11 cellular contexts compared by ENCODE assay signal in the genomic region with DNA sequence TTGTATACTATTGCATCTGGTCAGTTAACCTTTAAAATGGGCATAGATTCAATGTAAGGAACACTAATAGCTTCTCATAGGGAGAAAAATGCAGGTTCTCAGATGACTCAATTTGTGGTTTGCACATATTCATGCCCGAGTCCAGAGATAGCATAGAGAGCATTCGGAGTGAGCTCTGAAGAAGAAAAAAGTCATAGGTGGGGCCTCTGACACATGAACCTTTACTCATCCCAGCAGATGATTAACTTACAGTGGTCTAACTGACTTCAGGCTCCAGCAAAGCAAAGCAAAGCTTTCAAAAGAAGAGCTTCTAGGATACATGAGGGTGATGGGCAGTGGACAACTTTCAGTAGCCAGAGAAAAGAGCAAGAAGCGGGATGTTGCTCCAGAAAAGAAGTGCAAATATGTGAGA. TPM values are rescaled to one million over a fixed set of nuclear protein-coding genes. Genes with fewer than 3 reads are reported as not detected.
DNase-seq lines count a peak whose midpoint lies in the region; ATAC-seq, FAIRE-seq and TF ChIP-seq lines count a peak whose summit lies in the region.
"Had no signal": no experiment of that assay in that cellular context is flagged by ENCODE, and none has a peak within 500 bp of the region (broad histone marks: within the 10 kb centered on the region; RNA-seq: fewer than 3 reads in every experiment).

No MANE protein-coding gene starts in this region.

- TF ChIP-seq RAD21 in K562 (CRISPR knock-in tag; conservative IDR thresholded peaks at IDR 0.05 in 1 of 2, IDR thresholded peaks at IDR 0.05 in 1 of 2) = no peak

- WGBS in K562 (ENCODE audit: insufficient coverage, low coverage, missing lambda C conversion rate) = 15% methylated on average over 3 of the region's 3 CpGs

- H3K4me1 ChIP-seq in K562 (replicated peaks in 1 of 2; ENCODE audit: control insufficient read depth in 2 of 2, insufficient read depth in 2 of 2, low read length in 2 of 2) (peaks cover 8 to 42% of the 10 kb centered on the region in 2 experiments), left ventricle myocardium inferior (peaks cover 25% of the 10 kb centered on the region)

- intact Hi-C loops in K562 (cut with micrococcal nuclease) = loop anchor here (5.0 kb wide), 2 partner anchors 132 to 228 kb away; partner anchors contain the start of gene HMGN4
- intact Hi-C loops in left ventricle myocardium inferior (cut with micrococcal nuclease) = no loop called here

- POLR2A ChIA-PET in K562 (lab: Yijun Ruan, JAX) = interaction anchor here (0.6 to 5.3 kb wide), 24 partner anchors 11 to 284 kb away, joined by 3 to 130 read pairs (median 6); a partner anchor contains a TSS
- POLR2A ChIA-PET in GM10248 (lab: Yijun Ruan, JAX) = interaction anchor here (0.9 to 1.5 kb wide), 5 partner anchors 25 to 266 kb away, joined by 3 to 8 read pairs (median 4); a partner anchor contains a TSS

- H3K4me3 ChIP-seq in K562 = 0 out of 2 replicates have a peak overlapping the region, but pooled peaks have one; percentile 6
- no peak overlapping the region for H3K4me3 ChIP-seq in H7 (ENCODE audit: insufficient read depth, low read depth, low read length)
- H3K4me3 ChIP-seq in left ventricle myocardium inferior = no peak overlapping the region
- H3K4me3 ChIP-seq: lung had no signal

- no peaks in the 10 kb centered on the region for H3K27me3 Mint-ChIP-seq in IgD-negative memory B cell

- H3K36me3 Mint-ChIP-seq in IgD-negative memory B cell = peaks cover 5% of the 10 kb centered on the region

- peak; percentile 70 for FAIRE-seq in K562 (lab: Jason Lieb, UNC)

- peaks cover 32 to 46% (median 37%) of the 10 kb centered on the region in 3 donors for H3K4me1 Mint-ChIP-seq in IgD-negative memory B cell

- H3K9me3 ChIP-seq in K562 (replicated peaks; ENCODE audit: control insufficient read depth, insufficient read depth, low read depth, low read length) = no peaks in the 10 kb centered on the region
- no peaks in the 10 kb centered on the region for H3K9me3 ChIP-seq in left ventricle myocardium inferior (replicated peaks)

- peak overlapping the region in 1 of 2 experiments; percentile 42; a peak in 2 of 4 replicates for H3K9ac ChIP-seq in K562 (ENCODE audit: insufficient read depth in 1 of 2, low read depth in 2 of 2, low read length in 2 of 2)

- CTCF ChIA-PET in K562 (lab: Yijun Ruan, JAX; ENCODE audit: low intra/inter-chr PET ratio) (no interaction called here), GM10248 (lab: Yijun Ruan, JAX) (interaction anchor here (1.0 to 2.5 kb wide), 13 partner anchors 13 to 286 kb away, joined by 3 to 10 read pairs (median 4); a partner anchor contains a TSS)

- no peaks in the 10 kb centered on the region for H3K9me1 ChIP-seq in K562 (ENCODE audit: control insufficient read depth, insufficient read depth, low read length)

- TF ChIP-seq CTCF in K562 (IDR thresholded peaks at IDR 0.05 in 2 of 3, conservative IDR thresholded peaks at IDR 0.05 in 1 of 3; ENCODE audit: insufficient read depth in 2 of 3, low read depth in 1 of 3, low read length in 3 of 3) = no peak
- TF ChIP-seq CTCF in GM10248 (IDR thresholded peaks at IDR 0.05; ENCODE audit: control extremely low read depth, extremely low read depth, low read depth, missing control alignments) = no peak
- no peak for TF ChIP-seq CTCF in left ventricle myocardium inferior (IDR thresholded peaks at IDR 0.05; ENCODE audit: borderline replicate concordance)

- H3K36me3 ChIP-seq in K562 (ENCODE audit: control insufficient read depth, insufficient read depth, low read length) (no peaks in the 10 kb centered on the region), H7 (replicated peaks; ENCODE audit: control insufficient read depth, insufficient read depth, low read length) (no peaks in the 10 kb centered on the region), left ventricle myocardium inferior (no peaks in the 10 kb centered on the region)

- no peak for TF ChIP-seq POLR2A in K562 (conservative IDR thresholded peaks at IDR 0.05)

- no peaks in the 10 kb centered on the region for H3K27me3 ChIP-seq in K562 (ENCODE audit: control insufficient read depth in 2 of 2, insufficient read depth in 2 of 2, low read length in 2 of 2)
- H3K27me3 ChIP-seq in H7 (ENCODE audit: control insufficient read depth, insufficient read depth, low read length) = no peaks in the 10 kb centered on the region
- H3K27me3 ChIP-seq in left ventricle myocardium inferior (ENCODE audit: low read depth) = no peaks in the 10 kb centered on the region

- peak; percentile 33 for ATAC-seq in GM19324 (IDR thresholded peaks at IDR 0.05; ENCODE audit: low FRiP score, unreplicated experiment)
- ATAC-seq in K562 = peak; percentile 6; the same call in 2 of the 3 replicates
- no peak for ATAC-seq in left lobe of liver

- peak; percentile 46; the same call in 1 of the 2 replicates for TF ChIP-seq EP300 in K562 (IDR thresholded peaks at IDR 0.05; ENCODE audit: low read length)

- DNase-seq in A172 (ENCODE audit: low spot score) (peak; percentile 90), K562 (ENCODE audit: extremely low read depth in 1 of 4, low spot score in 3 of 4) (peak; percentile 37 to 76 (median 44)), H7 (no peak), left lobe of liver (ENCODE audit: low spot score) (no peak), GM10248 (ENCODE audit: extremely low spot score) (no peak), left ventricle myocardium inferior (no peak)
- DNase-seq: anterior cingulate cortex, DND-41 had no signal

- H3K4me2 ChIP-seq in K562 (ENCODE audit: insufficient read depth, low read length) = peak overlapping the region; percentile 98

- H4K20me1 ChIP-seq in K562 (replicated peaks; ENCODE audit: control insufficient read depth, insufficient read depth, low read length) = no peaks in the 10 kb centered on the region

- peak overlapping the region in 2 of 3 donors; percentile 60 to 99 for H3K27ac Mint-ChIP-seq in IgD-negative memory B cell

- BruUV-seq in K562 (replicated peaks; lab: Mats Ljungman, UMichigan) = no TSS peak

- in situ Hi-C loops in K562 (cut with MboI) = loop anchor here (5.0 kb wide), 1 partner anchor 92 kb away; a partner anchor contains a TSS

- no peaks in the 10 kb centered on the region for H3K79me2 ChIP-seq in K562 (ENCODE audit: control insufficient read depth, insufficient read depth, low read length)

- H3K4me3 Mint-ChIP-seq in IgD-negative memory B cell = peak overlapping the region in 2 of 4 donors; percentile 27 to 94

- H3K27ac ChIP-seq in K562 (ENCODE audit: extremely low read depth, low read depth, low read length) (peak overlapping the region; percentile 55), left ventricle myocardium inferior (replicated peaks) (no peak overlapping the region)

- H2AFZ ChIP-seq in K562 (ENCODE audit: low read depth, low read length) = peak overlapping the region; percentile 65

- H3K9me3 Mint-ChIP-seq in IgD-negative memory B cell = no peaks in the 10 kb centered on the region

TF ChIP-seq in K562, 482 proteins besides CTCF, POLR2A, EP300 and RAD21 (continues in another document):
- TF ChIP-seq, protein P1, sequence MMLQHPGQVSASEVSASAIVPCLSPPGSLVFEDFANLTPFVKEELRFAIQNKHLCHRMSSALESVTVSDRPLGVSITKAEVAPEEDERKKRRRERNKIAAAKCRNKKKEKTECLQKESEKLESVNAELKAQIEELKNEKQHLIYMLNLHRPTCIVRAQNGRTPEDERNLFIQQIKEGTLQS (IDR thresholded peaks at IDR 0.05) = peak; percentile 74
- TF ChIP-seq, protein P1 (CRISPR knock-in tag; conservative IDR thresholded peaks at IDR 0.05) = no peak
- no peak for TF ChIP-seq ZNF197 (CRISPR knock-in tag; IDR thresholded peaks at IDR 0.05; ENCODE audit: low read depth)
- no peak for TF ChIP-seq CHCHD3 (CRISPR knock-in tag; IDR thresholded peaks at IDR 0.05)

RNA-seq across cellular contexts. Expression of gene BTN3A2, which starts 55.3 kb away (rescaled TPM):
- 9.9 and 13.3 TPM in 2 replicates for total RNA-seq in A172 (2014; rRNA removed; shearing (Covaris generic))
- polyA plus RNA-seq in IgD-negative memory B cell (91.7 TPM), K562 (2011; rRNA removed) (10.1 and 11.2 TPM in 2 replicates), K562 (2014; fragmentation: Illumina TruSeq; extraction: Trizol) (6.1 and 7.6 TPM in 2 replicates), K562 (2014; fragmentation: Nextera tagmentation; extraction: Ambion mirVana) (1 to 10 TPM; 3.5 to 7.5 TPM), K562 (2014; rRNA removed) (6.2 and 7.7 TPM in 2 replicates)
- 20.7 and 24.8 TPM in 2 replicates for total RNA-seq in K562 (2011; cell fraction: chromatin; rRNA removed; ENCODE audit: low replicate concordance)
- 11.8 and 12.0 TPM in 2 replicates for total RNA-seq in K562 (2011; cell fraction: nucleolus; rRNA removed)
- total RNA-seq in K562 (2011; cell fraction: nucleoplasm; rRNA removed) = 14.7 and 20.5 TPM in 2 replicates
- total RNA-seq in K562 (2014; rRNA removed) (2.7 and 3.1 TPM in 2 replicates), K562 (2014; rRNA removed; fragmentation: Illumina TruSeq; extraction: Trizol) (5.8 and 6.8 TPM in 2 replicates), K562 (2015; rRNA removed; fragmentation: Illumina TruSeq; extraction: Trizol) (4.4 and 5.3 TPM in 2 replicates), K562 (2021) (5.1 and 6.4 TPM in 2 replicates), left lobe of liver (19.3 TPM), left ventricle myocardium inferior (13.1 TPM)
- polyA plus RNA-seq in K562 (2011; cell fraction: cytosol; rRNA removed) = 3.7 and 5.9 TPM in 2 replicates
- polyA plus RNA-seq in K562 (2011; cell fraction: nucleus; rRNA removed) = 19.2 and 19.7 TPM in 2 replicates
- polyA plus RNA-seq in K562 (2012) = 5.5 and 7.0 TPM in 2 replicates
- polyA minus RNA-seq in K562 (2011; rRNA and poly(A)+ RNA removed) = 15.3 and 16.2 TPM in 2 replicates
- polyA minus RNA-seq in K562 (2011; cell fraction: cytosol; rRNA and poly(A)+ RNA removed) = 4.1 and 5.9 TPM in 2 replicates
- 4.7 and 11.4 TPM in 2 replicates for polyA minus RNA-seq in K562 (2011; cell fraction: nucleus; rRNA and poly(A)+ RNA removed)
- 1.4 and 1.6 TPM in 2 replicates for total RNA-seq in H7 (2014; rRNA removed; shearing (Covaris generic))

Comparison
In these comparisons a context has a peak if more than half of its experiments do, and no peak if none do; other contexts are left out.
1. DNase-seq: peak in A172 (single experiment) and K562 (4 of 4); none in H7 (single experiment), left lobe of liver (single experiment), GM10248 (single experiment) and left ventricle myocardium inferior (single experiment).